Comparison of ENCODE assay signal across 18 cellular contexts in genomic region chr1:118100686-118101300, GRCh38.
DNase-seq lines count a peak whose midpoint lies in the region; ATAC-seq and TF ChIP-seq lines count a peak whose summit lies in the region.
"Had no signal": no experiment of that assay in that cellular context is flagged by ENCODE, and none has a peak within 500 bp of the region (broad histone marks: within the 10 kb centered on the region; RNA-seq: fewer than 3 reads in every experiment).

No MANE protein-coding gene starts in this region.

- no peak overlapping the region for H3K27ac Mint-ChIP-seq in MCF 10A (ENCODE audit: low read depth, unreplicated experiment)
- H3K27ac Mint-ChIP-seq: neural progenitor cell had no signal

- H3K9ac ChIP-seq in mammary epithelial cell (ENCODE audit: insufficient read depth, low read length), result no peak overlapping the region
- H3K9ac ChIP-seq: neural progenitor cell had no signal

- CTCF ChIA-PET in mammary epithelial cell (lab: Charles Lee; ENCODE audit: low non-redundant PET) (no interaction called here), MCF 10A (lab: Yijun Ruan, JAX) (no interaction called here)

- intact Hi-C loops in mammary epithelial cell (cut with micrococcal nuclease), result no loop called here
- intact Hi-C loops in MCF 10A (cut with micrococcal nuclease), result no loop called here
- intact Hi-C loops in upper lobe of right lung (cut with DNase I), result no loop called here
- intact Hi-C loops in esophagus squamous epithelium (cut with DNase I), result no loop called here

- peaks cover 15% of the 10 kb centered on the region for H3K4me1 Mint-ChIP-seq in MCF 10A (ENCODE audit: insufficient read depth, unreplicated experiment)
- H3K4me1 Mint-ChIP-seq: neural progenitor cell had no signal

- in situ Hi-C loops in mammary epithelial cell (cut with MboI; ENCODE audit: low sequenced_read_pairs in 2 of 2), result no loop called here

- BruUV-seq in mammary epithelial cell (replicated peaks; lab: Mats Ljungman, UMichigan), result no TSS peak
- BruUV-seq in MCF 10A (replicated peaks; lab: Mats Ljungman, UMichigan), result no TSS peak

- H3K9me3 ChIP-seq in mammary epithelial cell (replicated peaks; ENCODE audit: insufficient read depth, low read length) (no peaks in the 10 kb centered on the region), hepatocyte (ENCODE audit: low read depth) (no peaks in the 10 kb centered on the region), upper lobe of right lung (no peaks in the 10 kb centered on the region), esophagus squamous epithelium (no peaks in the 10 kb centered on the region)
- H3K9me3 ChIP-seq: A549, lower lobe of right lung, vagina had no signal

- dilution Hi-C loops in mammary epithelial cell (cut with HindIII; ENCODE audit: low sequenced_read_pairs), result no loop called here

- no peaks in the 10 kb centered on the region for H3K27me3 Mint-ChIP-seq in MCF 10A (ENCODE audit: insufficient read depth, unreplicated experiment)

- no peaks in the 10 kb centered on the region for H3K36me3 Mint-ChIP-seq in MCF 10A (ENCODE audit: insufficient read depth, unreplicated experiment)
- H3K36me3 Mint-ChIP-seq: neural progenitor cell had no signal

- H3K4me3 ChIP-seq in mammary epithelial cell (replicated peaks in 1 of 3; ENCODE audit: insufficient read depth in 1 of 3, low read depth in 2 of 3, low read length in 3 of 3) (no peak overlapping the region), hepatocyte (no peak overlapping the region), upper lobe of right lung (no peak overlapping the region), esophagus squamous epithelium (no peak overlapping the region)
- H3K4me3 ChIP-seq: A549, lower lobe of right lung, neural progenitor cell, vagina had no signal

- H3K4me2 ChIP-seq in mammary epithelial cell (ENCODE audit: insufficient read depth, low read depth, low read length), result no peak overlapping the region
- no peak overlapping the region for H3K4me2 ChIP-seq in hepatocyte
- H3K4me2 ChIP-seq: A549, neural progenitor cell had no signal

- H2AFZ ChIP-seq in mammary epithelial cell (ENCODE audit: low read depth, low read length) (no peak overlapping the region), hepatocyte (no peak overlapping the region)
- H2AFZ ChIP-seq: neural progenitor cell had no signal

- H3K4me1 ChIP-seq in mammary epithelial cell (ENCODE audit: insufficient read depth, low read length), result peaks cover 14% of the 10 kb centered on the region
- H3K4me1 ChIP-seq in hepatocyte (ENCODE audit: insufficient read depth), result no peaks in the 10 kb centered on the region
- no peaks in the 10 kb centered on the region for H3K4me1 ChIP-seq in upper lobe of right lung
- no peaks in the 10 kb centered on the region for H3K4me1 ChIP-seq in esophagus squamous epithelium
- H3K4me1 ChIP-seq: A549, lower lobe of right lung, neural progenitor cell, vagina had no signal

- H4K20me1 ChIP-seq in mammary epithelial cell (ENCODE audit: insufficient read depth, low read length) (no peaks in the 10 kb centered on the region), hepatocyte (ENCODE audit: insufficient read depth, poor library complexity, severe bottlenecking) (no peaks in the 10 kb centered on the region)

- H3K9me2 ChIP-seq in hepatocyte (replicated peaks; ENCODE audit: insufficient read depth), result no peaks in the 10 kb centered on the region

- POLR2A ChIA-PET in MCF 10A (lab: Yijun Ruan, JAX), result no interaction called here

- H3K36me3 ChIP-seq in mammary epithelial cell (ENCODE audit: insufficient read depth, low read length) (no peaks in the 10 kb centered on the region), hepatocyte (replicated peaks; ENCODE audit: insufficient read depth, low read depth) (no peaks in the 10 kb centered on the region), upper lobe of right lung (no peaks in the 10 kb centered on the region), esophagus squamous epithelium (no peaks in the 10 kb centered on the region)
- H3K36me3 ChIP-seq: lower lobe of right lung, neural progenitor cell, vagina, WERI-Rb-1 had no signal

- H3K27me3 ChIP-seq in mammary epithelial cell (ENCODE audit: insufficient read depth, low read length) (no peaks in the 10 kb centered on the region), hepatocyte (no peaks in the 10 kb centered on the region), upper lobe of right lung (no peaks in the 10 kb centered on the region), esophagus squamous epithelium (no peaks in the 10 kb centered on the region)
- H3K27me3 ChIP-seq: neural progenitor cell, vagina had no signal

- no peak for TF ChIP-seq POLR2A in esophagus squamous epithelium (IDR thresholded peaks at IDR 0.05)

- H3K9me3 Mint-ChIP-seq in MCF 10A (ENCODE audit: unreplicated experiment), result no peaks in the 10 kb centered on the region
- H3K9me3 Mint-ChIP-seq: neural progenitor cell had no signal

- peak; percentile 53 for ATAC-seq in upper lobe of right lung
- ATAC-seq: A549 had no signal

- H3K27ac ChIP-seq in mammary epithelial cell (ENCODE audit: insufficient read depth, low read depth, low read length) (no peak overlapping the region), hepatocyte (no peak overlapping the region), upper lobe of right lung (no peak overlapping the region), esophagus squamous epithelium (no peak overlapping the region)
- H3K27ac ChIP-seq: A549, lower lobe of right lung, neural progenitor cell, vagina, WERI-Rb-1 had no signal

- H3K79me2 ChIP-seq in mammary epithelial cell (ENCODE audit: insufficient read depth, low read length), result no peaks in the 10 kb centered on the region
- H3K79me2 ChIP-seq in hepatocyte, result no peaks in the 10 kb centered on the region

- peak; percentile 24 for DNase-seq in mammary epithelial cell
- no peak for DNase-seq in MCF 10A (ENCODE audit: unreplicated experiment)
- peak; percentile 91 for DNase-seq in NCI-H510A treated with DMSO at 0.1 percent for 48 hours (lab: John Stamatoyannopoulos, UW)
- peak; percentile 18 for DNase-seq in hepatocyte (ENCODE audit: low spot score)
- no peak for DNase-seq in upper lobe of right lung
- DNase-seq in NCI-H1436 treated with DMSO at 0.1 percent for 48 hours (lab: John Stamatoyannopoulos, UW), result no peak
- no peak for DNase-seq in activated CD4-positive, alpha-beta T cell treated with anti-CD3 and anti-CD28 coated beads for 1 hour
- DNase-seq in esophagus squamous epithelium (lab: John Stamatoyannopoulos, UW), result no peak
- DNase-seq: activated gamma-delta T cell treated with Interleukin-2 at 50 U/mL for 16 hours; Calu3; H7; lower lobe of right lung; NCI-H1694 treated with DMSO at 0.1 percent for 48 hours; stimulated activated naive CD4-positive, alpha-beta T cell treated with Interleukin-2 at 50 U/mL for 16 hours; WERI-Rb-1 had no signal

- H3K4me3 Mint-ChIP-seq in MCF 10A (ENCODE audit: unreplicated experiment), result no peak overlapping the region
- H3K4me3 Mint-ChIP-seq: neural progenitor cell had no signal

- TF ChIP-seq CTCF in mammary epithelial cell (conservative IDR thresholded peaks at IDR 0.05 in 1 of 2, IDR thresholded peaks at IDR 0.05 in 1 of 2; ENCODE audit: extremely low read depth in 1 of 2, insufficient read depth in 1 of 2, low read depth in 1 of 2, low read length in 2 of 2), result no peak
- TF ChIP-seq CTCF in MCF 10A (IDR thresholded peaks at IDR 0.05; ENCODE audit: unreplicated experiment), result no peak
- TF ChIP-seq CTCF in hepatocyte (IDR thresholded peaks at IDR 0.05; ENCODE audit: poor library complexity), result no peak
- no peak for TF ChIP-seq CTCF in upper lobe of right lung (IDR thresholded peaks at IDR 0.05)
- no peak for TF ChIP-seq CTCF in esophagus squamous epithelium (IDR thresholded peaks at IDR 0.05)

Comparison
In these comparisons a context has a peak if more than half of its experiments do, and no peak if none do; other contexts are left out.
1. DNase-seq: peak in mammary epithelial cell (single experiment), NCI-H510A treated with DMSO at 0.1 percent for 48 hours (single experiment) and hepatocyte (single experiment); none in MCF 10A (single experiment), upper lobe of right lung (single experiment), NCI-H1436 treated with DMSO at 0.1 percent for 48 hours (single experiment), activated CD4-positive, alpha-beta T cell treated with anti-CD3 and anti-CD28 coated beads for 1 hour (single experiment) and esophagus squamous epithelium (single experiment).